ENCODE assay signal across 1 cellular context in the genomic region with DNA sequence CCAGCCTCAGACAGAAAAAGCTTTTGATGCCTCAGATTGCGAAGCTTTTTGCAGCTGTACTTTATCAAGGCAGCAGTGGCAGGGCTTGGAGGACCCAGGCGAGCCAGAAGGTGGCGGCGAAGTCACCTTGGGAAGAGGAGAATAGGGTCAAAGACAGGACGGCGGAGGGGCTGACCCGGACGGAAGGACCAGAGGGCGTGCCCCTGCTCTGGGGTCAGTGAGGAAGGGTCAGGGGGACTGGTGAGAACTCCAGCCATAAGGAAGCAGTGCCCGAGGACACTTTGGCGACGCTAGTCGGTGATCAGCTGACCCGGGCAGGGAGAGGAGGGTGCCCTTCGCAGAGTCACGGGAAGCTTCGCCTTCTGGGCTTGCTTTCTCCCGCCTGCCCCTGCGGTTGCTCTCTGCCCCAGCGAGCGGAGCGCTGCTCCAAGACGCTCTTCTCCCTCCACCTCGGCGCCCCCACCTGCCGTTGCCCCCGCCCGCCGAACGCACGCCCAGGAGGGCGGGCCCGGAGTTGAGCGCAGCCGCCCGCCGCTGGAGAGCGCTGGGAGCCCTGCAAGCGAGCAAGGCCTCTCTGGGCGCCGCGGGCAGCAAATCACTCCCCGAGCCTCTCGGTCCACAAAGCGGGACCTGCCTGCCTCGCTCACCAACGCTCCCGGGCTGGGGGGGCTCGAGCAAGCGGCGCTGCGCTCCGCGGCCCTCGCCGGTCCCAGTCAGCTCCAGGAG.
TF ChIP-seq lines count a peak whose summit lies in the region.

No MANE protein-coding gene starts in this region.

TF ChIP-seq in WTC11, 78 proteins besides CTCF, POLR2A, EP300 and RAD21 (continued from another document):
- TF ChIP-seq CBFB (CRISPR knock-in tag; IDR thresholded peaks at IDR 0.05; ENCODE audit: low read depth) = no peak
- peak; percentile 87 for TF ChIP-seq USF1 (CRISPR knock-in tag; IDR thresholded peaks at IDR 0.05)
- 0 out of 2 replicates have a peak, but pooled peaks have one; percentile 64 for TF ChIP-seq RELA (CRISPR knock-in tag; IDR thresholded peaks at IDR 0.05; ENCODE audit: borderline replicate concordance)
- TF ChIP-seq, protein P1, sequence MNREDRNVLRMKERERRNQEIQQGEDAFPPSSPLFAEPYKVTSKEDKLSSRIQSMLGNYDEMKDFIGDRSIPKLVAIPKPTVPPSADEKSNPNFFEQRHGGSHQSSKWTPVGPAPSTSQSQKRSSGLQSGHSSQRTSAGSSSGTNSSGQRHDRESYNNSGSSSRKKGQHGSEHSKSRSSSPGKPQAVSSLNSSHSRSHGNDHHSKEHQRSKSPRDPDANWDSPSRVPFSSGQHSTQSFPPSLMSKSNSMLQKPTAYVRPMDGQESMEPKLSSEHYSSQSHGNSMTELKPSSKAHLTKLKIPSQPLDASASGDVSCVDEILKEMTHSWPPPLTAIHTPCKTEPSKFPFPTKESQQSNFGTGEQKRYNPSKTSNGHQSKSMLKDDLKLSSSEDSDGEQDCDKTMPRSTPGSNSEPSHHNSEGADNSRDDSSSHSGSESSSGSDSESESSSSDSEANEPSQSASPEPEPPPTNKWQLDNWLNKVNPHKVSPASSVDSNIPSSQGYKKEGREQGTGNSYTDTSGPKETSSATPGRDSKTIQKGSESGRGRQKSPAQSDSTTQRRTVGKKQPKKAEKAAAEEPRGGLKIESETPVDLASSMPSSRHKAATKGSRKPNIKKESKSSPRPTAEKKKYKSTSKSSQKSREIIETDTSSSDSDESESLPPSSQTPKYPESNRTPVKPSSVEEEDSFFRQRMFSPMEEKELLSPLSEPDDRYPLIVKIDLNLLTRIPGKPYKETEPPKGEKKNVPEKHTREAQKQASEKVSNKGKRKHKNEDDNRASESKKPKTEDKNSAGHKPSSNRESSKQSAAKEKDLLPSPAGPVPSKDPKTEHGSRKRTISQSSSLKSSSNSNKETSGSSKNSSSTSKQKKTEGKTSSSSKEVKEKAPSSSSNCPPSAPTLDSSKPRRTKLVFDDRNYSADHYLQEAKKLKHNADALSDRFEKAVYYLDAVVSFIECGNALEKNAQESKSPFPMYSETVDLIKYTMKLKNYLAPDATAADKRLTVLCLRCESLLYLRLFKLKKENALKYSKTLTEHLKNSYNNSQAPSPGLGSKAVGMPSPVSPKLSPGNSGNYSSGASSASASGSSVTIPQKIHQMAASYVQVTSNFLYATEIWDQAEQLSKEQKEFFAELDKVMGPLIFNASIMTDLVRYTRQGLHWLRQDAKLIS (CRISPR knock-in tag; IDR thresholded peaks at IDR 0.05; ENCODE audit: borderline replicate concordance) = 0 out of 2 replicates have a peak, but pooled peaks have one; percentile 48
- TF ChIP-seq NR3C1 (CRISPR knock-in tag; conservative IDR thresholded peaks at IDR 0.05; ENCODE audit: low read depth) = no peak
- TF ChIP-seq SP1 (CRISPR knock-in tag; conservative IDR thresholded peaks at IDR 0.05) = peak; percentile 76
- TF ChIP-seq, protein P2, sequence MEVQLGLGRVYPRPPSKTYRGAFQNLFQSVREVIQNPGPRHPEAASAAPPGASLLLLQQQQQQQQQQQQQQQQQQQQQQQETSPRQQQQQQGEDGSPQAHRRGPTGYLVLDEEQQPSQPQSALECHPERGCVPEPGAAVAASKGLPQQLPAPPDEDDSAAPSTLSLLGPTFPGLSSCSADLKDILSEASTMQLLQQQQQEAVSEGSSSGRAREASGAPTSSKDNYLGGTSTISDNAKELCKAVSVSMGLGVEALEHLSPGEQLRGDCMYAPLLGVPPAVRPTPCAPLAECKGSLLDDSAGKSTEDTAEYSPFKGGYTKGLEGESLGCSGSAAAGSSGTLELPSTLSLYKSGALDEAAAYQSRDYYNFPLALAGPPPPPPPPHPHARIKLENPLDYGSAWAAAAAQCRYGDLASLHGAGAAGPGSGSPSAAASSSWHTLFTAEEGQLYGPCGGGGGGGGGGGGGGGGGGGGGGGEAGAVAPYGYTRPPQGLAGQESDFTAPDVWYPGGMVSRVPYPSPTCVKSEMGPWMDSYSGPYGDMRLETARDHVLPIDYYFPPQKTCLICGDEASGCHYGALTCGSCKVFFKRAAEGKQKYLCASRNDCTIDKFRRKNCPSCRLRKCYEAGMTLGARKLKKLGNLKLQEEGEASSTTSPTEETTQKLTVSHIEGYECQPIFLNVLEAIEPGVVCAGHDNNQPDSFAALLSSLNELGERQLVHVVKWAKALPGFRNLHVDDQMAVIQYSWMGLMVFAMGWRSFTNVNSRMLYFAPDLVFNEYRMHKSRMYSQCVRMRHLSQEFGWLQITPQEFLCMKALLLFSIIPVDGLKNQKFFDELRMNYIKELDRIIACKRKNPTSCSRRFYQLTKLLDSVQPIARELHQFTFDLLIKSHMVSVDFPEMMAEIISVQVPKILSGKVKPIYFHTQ (CRISPR knock-in tag; IDR thresholded peaks at IDR 0.05) = no peak
- peak; percentile 82 for TF ChIP-seq TEAD1 (CRISPR knock-in tag; IDR thresholded peaks at IDR 0.05)
- TF ChIP-seq PRDM15 (CRISPR knock-in tag; IDR thresholded peaks at IDR 0.05) = peak; percentile 32; the same call in 1 of the 2 replicates
- TF ChIP-seq USF2 (CRISPR knock-in tag; IDR thresholded peaks at IDR 0.05) = peak; percentile 85
- peak; percentile 80; the same call in 1 of the 2 replicates for TF ChIP-seq TP53 (CRISPR knock-in tag; IDR thresholded peaks at IDR 0.05)
- no peak for TF ChIP-seq PREB (CRISPR knock-in tag; IDR thresholded peaks at IDR 0.05; ENCODE audit: borderline replicate concordance)
- TF ChIP-seq CDX4 (CRISPR knock-in tag; IDR thresholded peaks at IDR 0.05; ENCODE audit: borderline replicate concordance) = no peak
- TF ChIP-seq, protein P3, sequence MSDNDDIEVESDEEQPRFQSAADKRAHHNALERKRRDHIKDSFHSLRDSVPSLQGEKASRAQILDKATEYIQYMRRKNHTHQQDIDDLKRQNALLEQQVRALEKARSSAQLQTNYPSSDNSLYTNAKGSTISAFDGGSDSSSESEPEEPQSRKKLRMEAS (CRISPR knock-in tag; IDR thresholded peaks at IDR 0.05) = peak; percentile 92
- peak; percentile 37; the same call in 1 of the 2 replicates for TF ChIP-seq ETV6 (CRISPR knock-in tag; IDR thresholded peaks at IDR 0.05)
- peak; percentile 71; the same call in 1 of the 2 replicates for TF ChIP-seq ZNF281 (CRISPR knock-in tag; IDR thresholded peaks at IDR 0.05)
- 0 out of 2 replicates have a peak, but pooled peaks have one; percentile 14 for TF ChIP-seq MYBL2 (CRISPR knock-in tag; IDR thresholded peaks at IDR 0.05)
- peak; percentile 99 for TF ChIP-seq HMGXB4 (CRISPR knock-in tag; IDR thresholded peaks at IDR 0.05)
- no peak for TF ChIP-seq ZNF263 (CRISPR knock-in tag; IDR thresholded peaks at IDR 0.05; ENCODE audit: low read depth)
- TF ChIP-seq IRF2 (CRISPR knock-in tag; IDR thresholded peaks at IDR 0.05; ENCODE audit: borderline replicate concordance, low read depth) = no peak
- TF ChIP-seq ZNF232 (CRISPR knock-in tag; IDR thresholded peaks at IDR 0.05) = no peak
- TF ChIP-seq FOXP1 (CRISPR knock-in tag; IDR thresholded peaks at IDR 0.05; ENCODE audit: borderline replicate concordance) = peak; percentile 38; the same call in 1 of the 2 replicates
- 0 out of 2 replicates have a peak, but pooled peaks have one; percentile 39 for TF ChIP-seq ZNF317 (CRISPR knock-in tag; IDR thresholded peaks at IDR 0.05; ENCODE audit: borderline replicate concordance, low read depth)
- peak; percentile 27; the same call in 1 of the 2 replicates for TF ChIP-seq ESRRA (CRISPR knock-in tag; IDR thresholded peaks at IDR 0.05; ENCODE audit: borderline replicate concordance)
- TF ChIP-seq NFE2L1 (CRISPR knock-in tag; IDR thresholded peaks at IDR 0.05) = 0 out of 2 replicates have a peak, but pooled peaks have one; percentile 68
- 0 out of 2 replicates have a peak, but pooled peaks have one; percentile 36 for TF ChIP-seq CREM (CRISPR knock-in tag; IDR thresholded peaks at IDR 0.05)
- peak; percentile 31; the same call in 1 of the 2 replicates for TF ChIP-seq FOXK1 (CRISPR knock-in tag; IDR thresholded peaks at IDR 0.05)
